ENCODE assay signal across 9 cellular contexts in the genomic region with DNA sequence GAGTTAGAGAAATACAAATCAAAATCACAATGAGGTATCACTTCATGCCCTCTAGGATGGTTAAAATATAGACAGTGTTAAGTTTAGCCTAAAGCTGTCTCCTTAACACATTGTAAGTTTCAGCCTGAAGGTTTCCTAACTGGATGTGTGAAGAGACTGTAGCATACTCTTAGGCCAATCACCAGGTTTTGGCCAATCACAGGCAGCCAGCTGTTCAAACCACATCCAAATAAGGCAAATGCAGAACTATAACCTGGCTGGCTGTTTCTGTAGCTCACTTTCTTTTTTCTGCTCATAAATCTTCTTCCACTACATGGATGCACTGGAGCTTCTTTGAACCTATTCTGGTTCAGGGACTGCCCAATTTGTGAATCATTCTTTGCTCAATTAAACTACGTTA. TPM values are rescaled to one million over a fixed set of nuclear protein-coding genes. Genes with fewer than 3 reads are reported as not detected.
A peak's percentile ranks its signal among the peaks of the same experiment; 100 is the strongest.
DNase-seq lines count a peak whose midpoint lies in the region; ATAC-seq and TF ChIP-seq lines count a peak whose summit lies in the region.
"Had no signal": no experiment of that assay in that cellular context is flagged by ENCODE, and none has a peak within 500 bp of the region (broad histone marks: within the 10 kb centered on the region; RNA-seq: fewer than 3 reads in every experiment).

No MANE protein-coding gene starts in this region.

- H3K27me3 Mint-ChIP-seq in activated CD8-positive, alpha-beta T cell treated with anti-CD3 and anti-CD28 coated beads for 36 hours = no peaks in the 10 kb centered on the region
- H3K27me3 Mint-ChIP-seq in type B pancreatic cell = no peaks in the 10 kb centered on the region

- TF ChIP-seq POLR2A in spleen (IDR thresholded peaks at IDR 0.05) = no peak

- intact Hi-C loops in heart right ventricle (cut with DNase I) = no loop called here
- intact Hi-C loops in activated CD8-positive, alpha-beta T cell treated with anti-CD3 and anti-CD28 coated beads for 36 hours (cut with micrococcal nuclease) = no loop called here
- intact Hi-C loops in spleen (cut with DNase I; ENCODE audit: low total_unique reads) = no loop called here

- H3K36me3 ChIP-seq in right atrium auricular region = peaks cover 6% of the 10 kb centered on the region
- peaks cover 0 to 40% (median 0%) of the 10 kb centered on the region in 9 donors for H3K36me3 ChIP-seq in heart right ventricle
- peaks cover 0 to 33% (median 3%) of the 10 kb centered on the region in 6 donors for H3K36me3 ChIP-seq in spleen

- H3K4me1 ChIP-seq in right atrium auricular region = peaks cover 0 to 50% of the 10 kb centered on the region in 2 donors
- H3K4me1 ChIP-seq in heart right ventricle = peaks cover under 1 to 60% (median 27%) of the 10 kb centered on the region in 9 donors
- peaks cover 0 to 64% (median 23%) of the 10 kb centered on the region in 6 donors for H3K4me1 ChIP-seq in spleen

- ATAC-seq in heart right ventricle (no peak), HG03060 (IDR thresholded peaks at IDR 0.05; ENCODE audit: low read depth, unreplicated experiment) (peak; percentile 89), omental fat pad (ENCODE audit: low FRiP score) (no peak)
- peak; percentile 35 for ATAC-seq in activated CD8-positive, alpha-beta T cell treated with anti-CD3 and anti-CD28 coated beads for 36 hours

- 85 to 94% methylated on average over 1 of the region's 1 CpG for WGBS in heart right ventricle, 2 donors
- WGBS in spleen, 5 donors = 76 to 85% (median 84%) methylated on average over 1 of the region's 1 CpG

- no peak overlapping the region for H3K4me3 Mint-ChIP-seq in activated CD8-positive, alpha-beta T cell treated with anti-CD3 and anti-CD28 coated beads for 36 hours
- H3K4me3 Mint-ChIP-seq in type B pancreatic cell = no peak overlapping the region

- H3K27me3 ChIP-seq in right atrium auricular region (no peaks in the 10 kb centered on the region), heart right ventricle (no peaks in the 10 kb centered on the region), spleen (replicated peaks in 1 of 7) (no peaks in the 10 kb centered on the region)

- peak overlapping the region; percentile 97 for H3K27ac Mint-ChIP-seq in activated CD8-positive, alpha-beta T cell treated with anti-CD3 and anti-CD28 coated beads for 36 hours
- H3K27ac Mint-ChIP-seq in type B pancreatic cell = peak overlapping the region; percentile 21

- H3K4me3 ChIP-seq in right atrium auricular region = no peak overlapping the region
- H3K4me3 ChIP-seq in heart right ventricle = no peak overlapping the region
- H3K4me3 ChIP-seq in spleen = no peak overlapping the region

- peaks cover 62% of the 10 kb centered on the region for H3K36me3 Mint-ChIP-seq in activated CD8-positive, alpha-beta T cell treated with anti-CD3 and anti-CD28 coated beads for 36 hours (ENCODE audit: low read depth)
- peaks cover 24% of the 10 kb centered on the region for H3K36me3 Mint-ChIP-seq in type B pancreatic cell

- peaks cover 5% of the 10 kb centered on the region for H3K9me3 Mint-ChIP-seq in activated CD8-positive, alpha-beta T cell treated with anti-CD3 and anti-CD28 coated beads for 36 hours
- no peaks in the 10 kb centered on the region for H3K9me3 Mint-ChIP-seq in type B pancreatic cell

- H3K27ac ChIP-seq in right atrium auricular region (peak overlapping the region; percentile 6 to 31), heart right ventricle (peak overlapping the region in 2 of 10 donors; percentile 16 to 24), spleen (peak overlapping the region in 3 of 8 donors; percentile 13 to 82 (median 31))

- CTCF ChIA-PET in activated CD8-positive, alpha-beta T cell treated with anti-CD3 and anti-CD28 coated beads for 36 hours (lab: Charles Lee) = no interaction called here

- POLR2A ChIA-PET in activated CD8-positive, alpha-beta T cell treated with anti-CD3 and anti-CD28 coated beads for 36 hours (lab: Charles Lee) = interaction anchor here (0.8 to 4.4 kb wide), 4 partner anchors 10 to 48 kb away, joined by 3 to 28 read pairs (median 4); no protein-coding TSS in a partner anchor

- peaks cover 74% of the 10 kb centered on the region for H3K4me1 Mint-ChIP-seq in activated CD8-positive, alpha-beta T cell treated with anti-CD3 and anti-CD28 coated beads for 36 hours (ENCODE audit: low read depth)
- H3K4me1 Mint-ChIP-seq in type B pancreatic cell (ENCODE audit: unreplicated experiment) = peaks cover 12% of the 10 kb centered on the region

- DNase-seq in right atrium auricular region (ENCODE audit: low spot score) (no peak), heart right ventricle (no peak), type B pancreatic cell (ENCODE audit: extremely low spot score, unreplicated experiment) (no peak), SW480 (ENCODE audit: low spot score) (no peak), spleen (no peak), omental fat pad (ENCODE audit: low spot score) (no peak)
- peak; percentile 45 for DNase-seq in activated CD8-positive, alpha-beta T cell treated with anti-CD3 and anti-CD28 coated beads for 36 hours
- DNase-seq: NCI-H1417 treated with DMSO at 0.1 percent for 48 hours had no signal

- TF ChIP-seq CTCF in right atrium auricular region (IDR thresholded peaks at IDR 0.05) = no peak
- no peak for TF ChIP-seq CTCF in heart right ventricle (IDR thresholded peaks at IDR 0.05)
- no peak for TF ChIP-seq CTCF in activated CD8-positive, alpha-beta T cell treated with anti-CD3 and anti-CD28 coated beads for 36 hours (IDR thresholded peaks at IDR 0.05)
- TF ChIP-seq CTCF in type B pancreatic cell (conservative IDR thresholded peaks at IDR 0.05) = no peak
- no peak for TF ChIP-seq CTCF in spleen (IDR thresholded peaks at IDR 0.05 in 8 of 11, conservative IDR thresholded peaks at IDR 0.05 in 3 of 11)
- no peak for TF ChIP-seq CTCF in omental fat pad (IDR thresholded peaks at IDR 0.05)

- H3K9me3 ChIP-seq in right atrium auricular region (no peaks in the 10 kb centered on the region), heart right ventricle (no peaks in the 10 kb centered on the region), spleen (peaks cover 0 to 5% (median 0%) of the 10 kb centered on the region in 8 donors)

RNA-seq across cellular contexts. Expression of a gene that starts 19.7 kb away (rescaled TPM):
- 10 to 100 TPM; 60.0 to 75.9 TPM for total RNA-seq in right atrium auricular region
- total RNA-seq in heart right ventricle = 10 to 100 TPM; 44.3 to 79.2 (median 50.0) TPM
- polyA plus RNA-seq in heart right ventricle = 10 to 100 TPM; 18.9 to 26.4 TPM
- total RNA-seq in activated CD8-positive, alpha-beta T cell treated with anti-CD3 and anti-CD28 coated beads for 36 hours = 10 to 100 TPM; 55.5 to 56.6 TPM
- 42.1 and 89.4 TPM in 2 replicates for total RNA-seq in type B pancreatic cell (ENCODE audit: low replicate concordance)
- total RNA-seq in spleen = 10 to 100 TPM; 37.1 to 61.0 (median 47.2) TPM
- polyA plus RNA-seq in spleen = 10 to 100 TPM in 2 of 3 donors, 1 to 10 TPM in 1; 6.6 to 10.3 (median 10.0) TPM
- 100 to 1,000 TPM in 3 of 4 donors, 10 to 100 TPM in 1; 81.9 to 151 (median 112) TPM for total RNA-seq in omental fat pad

RNA-seq across cellular contexts. Expression of a gene that starts 46.8 kb away (rescaled TPM):
- total RNA-seq in right atrium auricular region = 10 to 100 TPM; 13.8 to 18.1 TPM
- total RNA-seq in heart right ventricle = 10 to 100 TPM; 15.8 to 32.4 (median 21.1) TPM
- polyA plus RNA-seq in heart right ventricle = 10 to 100 TPM; 13.6 to 43.1 TPM
- total RNA-seq in activated CD8-positive, alpha-beta T cell treated with anti-CD3 and anti-CD28 coated beads for 36 hours = 10 to 100 TPM; 14.8 to 17.0 TPM
- total RNA-seq in type B pancreatic cell (ENCODE audit: low replicate concordance) = 26.7 and 33.6 TPM in 2 replicates
- total RNA-seq in spleen = 10 to 100 TPM; 14.9 to 21.7 (median 17.8) TPM
- 1 to 10 TPM; 3.7 to 8.6 (median 8.0) TPM for polyA plus RNA-seq in spleen
- 10 to 100 TPM; 10.0 to 23.0 (median 13.4) TPM for total RNA-seq in omental fat pad

Comparison
In these comparisons a context has a peak if more than half of its experiments do, and no peak if none do; other contexts are left out.
1. ATAC-seq: peak in HG03060 (single experiment) and activated CD8-positive, alpha-beta T cell treated with anti-CD3 and anti-CD28 coated beads for 36 hours (single experiment); none in heart right ventricle (0 of 8) and omental fat pad (single experiment).